Comparison of ENCODE assay signal across 10 cellular contexts in the genomic region with DNA sequence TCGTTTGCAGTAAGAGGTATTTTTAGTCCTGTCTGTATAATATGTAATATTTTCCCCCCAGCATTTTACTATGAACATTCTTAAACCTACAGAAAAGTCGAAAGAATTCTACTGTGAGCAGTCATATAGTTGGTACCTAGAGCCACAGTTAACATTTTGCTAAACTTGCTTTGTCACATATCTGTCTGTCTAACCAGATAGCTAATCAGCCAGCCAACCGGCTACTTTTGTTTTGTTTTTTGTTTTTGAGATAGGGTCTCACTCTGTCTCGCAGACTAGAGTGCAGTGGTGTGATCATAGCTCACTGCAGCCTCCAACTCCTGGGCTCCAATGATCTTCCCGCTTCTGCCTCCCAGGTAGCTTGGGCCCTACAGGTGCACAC.
DNase-seq lines count a peak whose midpoint lies in the region; ATAC-seq lines count a peak whose summit lies in the region.
"Had no signal": no experiment of that assay in that cellular context is flagged by ENCODE, and none has a peak within 500 bp of the region (broad histone marks: within the 10 kb centered on the region; RNA-seq: fewer than 3 reads in every experiment).

No MANE protein-coding gene starts in this region.

- H3K4me3 Mint-ChIP-seq in T-helper 17 cell = no peak overlapping the region
- no peak overlapping the region for H3K4me3 Mint-ChIP-seq in stimulated activated memory B cell treated with anti-CD40 and anti-IgM and Interleukin-4, amounts not matched to agents 10 μg/mL and 1 μg/mL and 100 μg/mL, for 72 hours

- no peaks in the 10 kb centered on the region for H3K27me3 Mint-ChIP-seq in T-helper 17 cell
- H3K27me3 Mint-ChIP-seq in stimulated activated memory B cell treated with anti-CD40 and anti-IgM and Interleukin-4, amounts not matched to agents 10 μg/mL and 1 μg/mL and 100 μg/mL, for 72 hours = no peaks in the 10 kb centered on the region

- peak overlapping the region; percentile 98 for H3K27ac Mint-ChIP-seq in T-helper 17 cell
- peak overlapping the region; percentile 59 for H3K27ac Mint-ChIP-seq in stimulated activated memory B cell treated with anti-CD40 and anti-IgM and Interleukin-4, amounts not matched to agents 10 μg/mL and 1 μg/mL and 100 μg/mL, for 72 hours

- DNase-seq in NCI-H1694 treated with DMSO at 0.1 percent for 48 hours (lab: John Stamatoyannopoulos, UW) (peak; percentile 1), NCI-H1694 (lab: John Stamatoyannopoulos, UW) (no peak), T-helper 17 cell (no peak), inferior parietal cortex (ENCODE audit: extremely low spot score) (peak; percentile 9), kidney tubule cell (ENCODE audit: low spot score) (no peak)
- no peak for DNase-seq in stimulated activated CD4-positive, alpha-beta T cell treated with anti-CD3 and anti-CD28 coated beads, Interleukin-4, amount 100 ng/mL, for 1 hour
- DNase-seq: central memory CD4-positive, alpha-beta T cell; SIG-M5 had no signal

- H3K36me3 Mint-ChIP-seq in T-helper 17 cell (ENCODE audit: low read depth) = peaks cover 17% of the 10 kb centered on the region
- H3K36me3 Mint-ChIP-seq in stimulated activated memory B cell treated with anti-CD40 and anti-IgM and Interleukin-4, amounts not matched to agents 10 μg/mL and 1 μg/mL and 100 μg/mL, for 72 hours = peaks cover 51% of the 10 kb centered on the region

- no peaks in the 10 kb centered on the region for H3K9me3 Mint-ChIP-seq in stimulated activated memory B cell treated with anti-CD40 and anti-IgM and Interleukin-4, amounts not matched to agents 10 μg/mL and 1 μg/mL and 100 μg/mL, for 72 hours

- peaks cover 34% of the 10 kb centered on the region for H3K4me1 Mint-ChIP-seq in T-helper 17 cell
- peaks cover 48% of the 10 kb centered on the region for H3K4me1 Mint-ChIP-seq in stimulated activated memory B cell treated with anti-CD40 and anti-IgM and Interleukin-4, amounts not matched to agents 10 μg/mL and 1 μg/mL and 100 μg/mL, for 72 hours

- ATAC-seq in T-helper 17 cell (no peak), HG03025 (IDR thresholded peaks at IDR 0.05; ENCODE audit: low FRiP score, unreplicated experiment) (no peak)
- no peak for ATAC-seq in stimulated activated memory B cell treated with anti-CD40 and anti-IgM and Interleukin-4, amounts not matched to agents 10 μg/mL and 1 μg/mL and 100 μg/mL, for 72 hours

- no peaks in the 10 kb centered on the region for H3K9me3 ChIP-seq in T-helper 17 cell (ENCODE audit: control insufficient read depth, low read length, poor library complexity, severe bottlenecking)

Comparison
In these comparisons a context has a peak if more than half of its experiments do, and no peak if none do; other contexts are left out.
1. DNase-seq: peak in NCI-H1694 treated with DMSO at 0.1 percent for 48 hours (single experiment) and inferior parietal cortex (single experiment); none in NCI-H1694 (single experiment), T-helper 17 cell (0 of 3), kidney tubule cell (single experiment) and stimulated activated CD4-positive, alpha-beta T cell treated with anti-CD3 and anti-CD28 coated beads, Interleukin-4, amount 100 ng/mL, for 1 hour (single experiment).